ENCODE assay signal across 1 cellular context in genomic region chr19:54211214-54211613, GRCh38.
TF ChIP-seq lines count a peak whose summit lies in the region.

No MANE protein-coding gene starts in this region.

TF ChIP-seq in GM12891, 5 proteins besides CTCF, POLR2A, EP300 and RAD21:
- TF ChIP-seq SPI1 (IDR thresholded peaks at IDR 0.05; ENCODE audit: low read depth, low read length) (no peak), PAX5 (IDR thresholded peaks at IDR 0.05; ENCODE audit: insufficient read depth, low read length, severe bottlenecking) (no peak), TAF1 (IDR thresholded peaks at IDR 0.05; ENCODE audit: low read depth, low read length) (no peak), POLR2AphosphoS5 (IDR thresholded peaks at IDR 0.05; ENCODE audit: low read depth, low read length) (no peak), POU2F2 (IDR thresholded peaks at IDR 0.05; ENCODE audit: low read depth, low read length) (no peak)
TF ChIP-seq in GM12891: peak in this region for 0.
